In genomic region chr17:78737332-78737731, GRCh38 we compare ENCODE assay signal across 8 cellular contexts. TPM values are rescaled to one million over a fixed set of nuclear protein-coding genes. Genes with fewer than 3 reads are reported as not detected.
DNase-seq lines count a peak whose midpoint lies in the region; ATAC-seq and TF ChIP-seq lines count a peak whose summit lies in the region.

No MANE protein-coding gene starts in this region.

- CTCF ChIA-PET in Panc1 (lab: Charles Lee), result interaction anchor here (0.5 to 0.6 kb wide), 2 partner anchors 36 to 305 kb away, joined by 3 to 8 read pairs; no protein-coding TSS in a partner anchor

- no peaks in the 10 kb centered on the region for H3K9me2 ChIP-seq in GM23338 (ENCODE audit: insufficient read depth)

- H3K27ac Mint-ChIP-seq in GM23338, result no peak overlapping the region

- ATAC-seq in activated T-cell treated with anti-CD3 and anti-CD28 coated beads, Interleukin-2, amount 50 U/mL, for 4 hours, result no peak
- ATAC-seq in Panc1 (no peak), GM23338 (no peak)

- 0 out of 2 replicates have a peak, but pooled peaks cover 5% of the 10 kb centered on the region for H4K20me1 ChIP-seq in GM23338 (replicated peaks; ENCODE audit: insufficient read depth)

- peaks cover 33% of the 10 kb centered on the region for H3K4me1 ChIP-seq in Panc1 (ENCODE audit: control insufficient read depth, insufficient read depth, low read length)
- H3K4me1 ChIP-seq in subcutaneous abdominal adipose tissue (ENCODE audit: control insufficient read depth in 5 of 5, insufficient read depth in 5 of 5, low read length in 5 of 5), result peaks cover 5 to 68% (median 37%) of the 10 kb centered on the region in 5 donors
- H3K4me1 ChIP-seq in GM23338 (ENCODE audit: insufficient read depth), result peaks cover 7% of the 10 kb centered on the region

- POLR2A ChIA-PET in Panc1 (lab: Charles Lee), result no interaction called here

- H3K4me3 ChIP-seq in Panc1 (ENCODE audit: low read depth in 2 of 2, low read length in 2 of 2) (peak overlapping the region; percentile 64 to 87; a peak in 3 of 4 replicates), subcutaneous abdominal adipose tissue (ENCODE audit: low read depth in 1 of 5, low read length in 5 of 5) (peak overlapping the region in 3 of 5 donors; percentile 70 to 86 (median 82)), GM23338 (no peak overlapping the region)

- peak overlapping the region; percentile 81; the same call in 1 of the 2 replicates for H3K27ac ChIP-seq in Panc1 (ENCODE audit: low read length)
- peak overlapping the region; percentile 92 for H3K27ac ChIP-seq in subcutaneous abdominal adipose tissue (ENCODE audit: low read depth, low read length)
- no peak overlapping the region for H3K27ac ChIP-seq in GM23338 (ENCODE audit: low read depth)

- peaks cover 17% of the 10 kb centered on the region for H3K79me2 ChIP-seq in GM23338 (replicated peaks; ENCODE audit: insufficient read depth)

- no peaks in the 10 kb centered on the region for H3K9me3 Mint-ChIP-seq in activated T-cell treated with anti-CD3 and anti-CD28 coated beads, Interleukin-2, amount 50 U/mL, for 4 hours
- no peaks in the 10 kb centered on the region; the same call in 2 of the 3 replicates for H3K9me3 Mint-ChIP-seq in GM23338

- H3K9me3 ChIP-seq in Panc1 (ENCODE audit: control insufficient read depth, insufficient read depth, low read depth, low read length) (no peaks in the 10 kb centered on the region), subcutaneous abdominal adipose tissue (ENCODE audit: control insufficient read depth in 5 of 5, low read length in 5 of 5) (no peaks in the 10 kb centered on the region)

- no peak overlapping the region for H2AFZ ChIP-seq in GM23338

- H3K36me3 ChIP-seq in Panc1 (ENCODE audit: control insufficient read depth, insufficient read depth, low read length) (no peaks in the 10 kb centered on the region), subcutaneous abdominal adipose tissue (ENCODE audit: control insufficient read depth in 5 of 5, insufficient read depth in 5 of 5, low read length in 5 of 5) (no peaks in the 10 kb centered on the region), GM23338 (ENCODE audit: insufficient read depth) (no peaks in the 10 kb centered on the region)

- TF ChIP-seq CTCF in Panc1 (IDR thresholded peaks at IDR 0.05) (no peak), GM23338 (conservative IDR thresholded peaks at IDR 0.05; ENCODE audit: low read depth in 2 of 2) (no peak)

- no TSS peak for BruUV-seq in Panc1 (replicated peaks; lab: Mats Ljungman, UMichigan)

- peak overlapping the region; percentile 89 for H3K4me3 Mint-ChIP-seq in activated T-cell treated with anti-CD3 and anti-CD28 coated beads, Interleukin-2, amount 50 U/mL, for 4 hours
- no peak overlapping the region for H3K4me3 Mint-ChIP-seq in GM23338

- in situ Hi-C loops in Panc1 (cut with HindIII; ENCODE audit: low pct_unique_long_range_greater_than_20kb, low sequenced_read_pairs), result no loop called here

- peaks cover 88% of the 10 kb centered on the region for H3K4me1 Mint-ChIP-seq in activated T-cell treated with anti-CD3 and anti-CD28 coated beads, Interleukin-2, amount 50 U/mL, for 4 hours (ENCODE audit: low read depth)
- H3K4me1 Mint-ChIP-seq in GM23338, result peaks cover 38% of the 10 kb centered on the region

- intact Hi-C loops in Panc1 (cut with micrococcal nuclease; ENCODE audit: unreplicated experiment), result no loop called here

- peaks cover 7% of the 10 kb centered on the region for H3K36me3 Mint-ChIP-seq in activated T-cell treated with anti-CD3 and anti-CD28 coated beads, Interleukin-2, amount 50 U/mL, for 4 hours (ENCODE audit: insufficient read depth)
- no peaks in the 10 kb centered on the region for H3K36me3 Mint-ChIP-seq in GM23338 (ENCODE audit: low read depth)

- peak overlapping the region in 1 of 5 donors; percentile 71 for H3K9ac ChIP-seq in subcutaneous abdominal adipose tissue (ENCODE audit: low read length in 5 of 5)

- no peak for TF ChIP-seq POLR2A in erythroblast (IDR thresholded peaks at IDR 0.05; ENCODE audit: low read length)

- no peak overlapping the region for H3K4me2 ChIP-seq in GM23338

- H3K27me3 ChIP-seq in Panc1 (ENCODE audit: control insufficient read depth, insufficient read depth, low read length), result no peaks in the 10 kb centered on the region
- no peaks in the 10 kb centered on the region for H3K27me3 ChIP-seq in subcutaneous abdominal adipose tissue (ENCODE audit: control insufficient read depth in 5 of 5, insufficient read depth in 4 of 5, low read length in 5 of 5)
- H3K27me3 ChIP-seq in GM23338 (ENCODE audit: insufficient read depth), result no peaks in the 10 kb centered on the region

- no peaks in the 10 kb centered on the region for H3F3A ChIP-seq in GM23338 (replicated peaks; ENCODE audit: low read depth)

- no peak for DNase-seq in activated T-cell treated with anti-CD3 and anti-CD28 coated beads, Interleukin-2, amount 50 U/mL, for 4 hours
- no peak for DNase-seq in activated T-cell treated with anti-CD3 and anti-CD28 coated beads for 4 hours
- DNase-seq in Panc1 (ENCODE audit: low read depth, low spot score), result no peak
- DNase-seq in erythroblast (lab: John Stamatoyannopoulos, UW), result peak; percentile 68 to 76
- DNase-seq in NCI-H510A treated with DMSO at 0.1 percent for 48 hours (lab: John Stamatoyannopoulos, UW), result no peak
- DNase-seq in NCI-H82 (lab: John Stamatoyannopoulos, UW), result no peak
- no peak for DNase-seq in GM23338 (ENCODE audit: low spot score)

- H3K27me3 Mint-ChIP-seq in activated T-cell treated with anti-CD3 and anti-CD28 coated beads, Interleukin-2, amount 50 U/mL, for 4 hours (ENCODE audit: low read depth), result no peaks in the 10 kb centered on the region
- H3K27me3 Mint-ChIP-seq in GM23338 (ENCODE audit: insufficient read depth, low read depth, poor library complexity), result no peaks in the 10 kb centered on the region

TF ChIP-seq in GM23338, 12 proteins besides CTCF, POLR2A, EP300 and RAD21 (continues in another document):
- no peak for TF ChIP-seq STAT1 (IDR thresholded peaks at IDR 0.05; ENCODE audit: unreplicated experiment)
- no peak for TF ChIP-seq NANOG (IDR thresholded peaks at IDR 0.05; ENCODE audit: borderline replicate concordance)
- TF ChIP-seq JUNB (IDR thresholded peaks at IDR 0.05; ENCODE audit: unreplicated experiment), result no peak
- TF ChIP-seq ZNF114 (CRISPR knock-in tag; IDR thresholded peaks at IDR 0.05), result no peak
- TF ChIP-seq POLR2AphosphoS5 (IDR thresholded peaks at IDR 0.05; ENCODE audit: low read depth), result no peak

RNA-seq across cellular contexts. Expression of gene CYTH1, which starts 44.7 kb away (rescaled TPM):
- 10 to 100 TPM; 55.9 to 99.3 (median 82.8) TPM for total RNA-seq in activated T-cell treated with anti-CD3 and anti-CD28 coated beads, Interleukin-2, amount 50 U/mL, for 4 hours
- total RNA-seq in Panc1 (2021; ENCODE audit: unreplicated experiment), result 46.7 TPM
- polyA plus RNA-seq in Panc1 (2012; ENCODE audit: insufficient read length), result 35.3 TPM
- 14.5 and 21.2 TPM in 2 replicates for total RNA-seq in GM23338 (2014; rRNA removed; shearing (Covaris generic))
- 12.2 and 13.8 TPM in 2 replicates for polyA plus RNA-seq in GM23338 (2016; fragmentation: Nextera tagmentation; extraction: Ambion mirVana)

Comparison
In these comparisons a context has a peak if more than half of its experiments do, and no peak if none do; other contexts are left out.
1. DNase-seq: peak in erythroblast (2 of 2); none in activated T-cell treated with anti-CD3 and anti-CD28 coated beads, Interleukin-2, amount 50 U/mL, for 4 hours (single experiment), activated T-cell treated with anti-CD3 and anti-CD28 coated beads for 4 hours (single experiment), Panc1 (single experiment), NCI-H510A treated with DMSO at 0.1 percent for 48 hours (single experiment), NCI-H82 (single experiment) and GM23338 (single experiment).